In the genomic region with DNA sequence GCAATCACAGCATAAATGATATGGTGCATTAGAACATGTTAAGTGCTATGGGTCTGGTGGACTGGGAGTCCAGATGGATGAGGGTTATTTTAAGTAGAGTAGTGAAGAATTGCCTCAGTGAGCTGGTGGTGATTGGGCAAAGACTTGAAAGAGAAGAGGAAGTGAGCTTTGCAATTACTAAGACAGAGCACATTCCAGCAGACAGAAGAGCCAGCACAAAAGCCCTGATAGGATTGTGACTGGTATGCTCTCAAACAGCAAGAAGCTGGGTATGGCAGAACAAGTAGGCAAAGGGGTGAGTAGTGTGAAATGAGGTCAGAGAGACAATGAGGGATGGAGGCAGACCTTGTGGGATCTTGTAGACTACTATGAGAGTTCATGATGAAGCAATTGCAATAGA, we compare ENCODE assay signal across 13 cellular contexts. TPM values are rescaled to one million over a fixed set of nuclear protein-coding genes. Genes with fewer than 3 reads are reported as not detected.
A peak's percentile ranks its signal among the peaks of the same experiment; 100 is the strongest.
DNase-seq lines count a peak whose midpoint lies in the region; ATAC-seq, FAIRE-seq and TF ChIP-seq lines count a peak whose summit lies in the region.
"Had no signal": no experiment of that assay in that cellular context is flagged by ENCODE, and none has a peak within 500 bp of the region (broad histone marks: within the 10 kb centered on the region; RNA-seq: fewer than 3 reads in every experiment).

No MANE protein-coding gene starts in this region.

- no peak for TF ChIP-seq CTCF in AG09309 (IDR thresholded peaks at IDR 0.05; ENCODE audit: control insufficient read depth, insufficient read depth, low read depth, low read length, missing control alignments)

- DNase-seq in AG09309 (ENCODE audit: low read depth) (peak; percentile 57), Karpas-422 (peak; percentile 52), amniotic stem cell (lab: John Stamatoyannopoulos, UW) (peak; percentile 17), iPS-NIHi11 (ENCODE audit: low spot score) (peak; percentile 9), small intestine (no peak), erythroblast (lab: John Stamatoyannopoulos, UW) (no peak), NCI-H2196 (lab: John Stamatoyannopoulos, UW; ENCODE audit: unreplicated experiment) (no peak)
- DNase-seq: activated CD4-positive, alpha-beta memory T cell treated with anti-CD3 and anti-CD28 coated beads, Interleukin-2, amount 10 ng/mL, durations not matched to agents 7 days and 5 days; adrenal gland; C1 segment of cervical spinal cord; substantia nigra had no signal

- H3K36me3 ChIP-seq in Karpas-422 (ENCODE audit: insufficient read depth, low read length) (peaks cover 3% of the 10 kb centered on the region; the same call in 1 of the 2 replicates), small intestine (ENCODE audit: control insufficient read depth in 2 of 2, insufficient read depth in 2 of 2, low read length in 2 of 2) (peaks cover 0 to 1% of the 10 kb centered on the region in 2 donors)
- H3K36me3 ChIP-seq: adrenal gland, SJSA1 had no signal

- peak overlapping the region; percentile 73 for H3K27ac ChIP-seq in Karpas-422 (ENCODE audit: low read length)
- H3K27ac ChIP-seq in small intestine (ENCODE audit: low read depth in 1 of 2, low read length in 1 of 2) = no peak overlapping the region

- H3K9me2 ChIP-seq in Karpas-422 (replicated peaks; ENCODE audit: insufficient read depth, low read length) = no peaks in the 10 kb centered on the region

- H3K4me1 ChIP-seq in Karpas-422 (ENCODE audit: low read length) (peaks cover 57% of the 10 kb centered on the region), small intestine (ENCODE audit: control insufficient read depth in 2 of 2, insufficient read depth in 1 of 2, low read depth in 1 of 2, low read length in 1 of 2) (no peaks in the 10 kb centered on the region)

- ATAC-seq in HG02884 (IDR thresholded peaks at IDR 0.05; ENCODE audit: unreplicated experiment) = no peak

- TF ChIP-seq POLR2A in erythroblast (IDR thresholded peaks at IDR 0.05; ENCODE audit: low read length) = no peak

- H3K4me3 ChIP-seq in AG09309 (ENCODE audit: control insufficient read depth, low read depth, low read length) = no peak overlapping the region
- no peak overlapping the region for H3K4me3 ChIP-seq in Karpas-422 (ENCODE audit: low read length)
- no peak overlapping the region for H3K4me3 ChIP-seq in small intestine (ENCODE audit: low read depth in 1 of 2, low read length in 2 of 2)
- H3K4me3 ChIP-seq: adrenal gland, SJSA1 had no signal

- H3K9me3 ChIP-seq in Karpas-422 (ENCODE audit: low read length) (no peaks in the 10 kb centered on the region), small intestine (ENCODE audit: control insufficient read depth, low read depth) (no peaks in the 10 kb centered on the region)
- H3K9me3 ChIP-seq: adrenal gland, SJSA1 had no signal

- H2AFZ ChIP-seq in Karpas-422 (ENCODE audit: low read length) = 0 out of 2 replicates have a peak overlapping the region, but pooled peaks have one; percentile 31

- H3K27me3 ChIP-seq in Karpas-422 (ENCODE audit: low read length) = no peaks in the 10 kb centered on the region
- H3K27me3 ChIP-seq in small intestine (ENCODE audit: control insufficient read depth in 2 of 2, insufficient read depth in 2 of 2, low read length in 2 of 2) = no peaks in the 10 kb centered on the region
- H3K27me3 ChIP-seq: adrenal gland, SJSA1 had no signal

- peaks cover 8% of the 10 kb centered on the region for H3K79me2 ChIP-seq in Karpas-422 (ENCODE audit: low read length)

- H3K4me2 ChIP-seq in Karpas-422 (ENCODE audit: low read depth, low read length, poor library complexity, severe bottlenecking) = peak overlapping the region; percentile 31

- FAIRE-seq in small intestine (lab: Jason Lieb, UNC) = no peak

- no peaks in the 10 kb centered on the region for H4K20me1 ChIP-seq in Karpas-422 (ENCODE audit: insufficient read depth, low read depth, low read length)

- H3K9ac ChIP-seq in Karpas-422 (ENCODE audit: low read length) = no peak overlapping the region; the same call in 1 of the 2 replicates

RNA-seq across cellular contexts. Expression of a gene that starts 2.0 kb away (rescaled TPM):
- 7.4 and 8.4 TPM in 2 replicates for total RNA-seq in Karpas-422 (2014; rRNA removed; shearing (Covaris generic); ENCODE audit: low replicate concordance)
- polyA plus RNA-seq in small intestine = 10 to 100 TPM in 2 of 3 donors, 1 to 10 TPM in 1; 7.0 to 24.4 (median 11.4) TPM
- total RNA-seq: activated CD4-positive, alpha-beta memory T cell treated with anti-CD3 and anti-CD28 coated beads, Interleukin-2, amount 10 ng/mL, durations not matched to agents 7 days and 5 days had no signal

Comparison
In these comparisons a context has a peak if more than half of its experiments do, and no peak if none do; other contexts are left out.
1. DNase-seq: peak in AG09309 (single experiment), Karpas-422 (single experiment), amniotic stem cell (single experiment) and iPS-NIHi11 (single experiment); none in small intestine (single experiment), erythroblast (0 of 2) and NCI-H2196 (single experiment).